Comparison of ENCODE assay signal across 23 cellular contexts in genomic region chr7:27124979-27125689, GRCh38. TPM values are rescaled to one million over a fixed set of nuclear protein-coding genes. Genes with fewer than 3 reads are reported as not detected.
A peak's percentile ranks its signal among the peaks of the same experiment; 100 is the strongest.
DNase-seq lines count a peak whose midpoint lies in the region; ATAC-seq, FAIRE-seq and TF ChIP-seq lines count a peak whose summit lies in the region.
"Had no signal": no experiment of that assay in that cellular context is flagged by ENCODE, and none has a peak within 500 bp of the region (broad histone marks: within the 10 kb centered on the region; RNA-seq: fewer than 3 reads in every experiment).

No MANE protein-coding gene starts in this region.

- H3K79me1 ChIP-seq in neuronal stem cell (ENCODE audit: low read depth, low read length), result no peaks in the 10 kb centered on the region

- H3K4ac ChIP-seq in neuronal stem cell (ENCODE audit: low read length), result no peak overlapping the region

- TF ChIP-seq CTCF in Peyer's patch (IDR thresholded peaks at IDR 0.05) (no peak), kidney (IDR thresholded peaks at IDR 0.05; ENCODE audit: borderline replicate concordance, extremely low read depth, insufficient read depth) (no peak), neural crest cell (conservative IDR thresholded peaks at IDR 0.05) (no peak), upper lobe of left lung (IDR thresholded peaks at IDR 0.05) (no peak)

- H2AFZ ChIP-seq in neuronal stem cell (ENCODE audit: low read length), result no peak overlapping the region
- H2AFZ ChIP-seq: neural progenitor cell had no signal

- H3K9me3 Mint-ChIP-seq in neural crest cell, result no peaks in the 10 kb centered on the region
- H3K9me3 Mint-ChIP-seq: activated CD4-positive, alpha-beta T cell treated with anti-CD3 and anti-CD28 coated beads, Interleukin-2, amount 10 ng/mL, durations not matched to agents 7 days and 5 days; stimulated activated effector memory CD8-positive, alpha-beta T cell treated with anti-CD3 and anti-CD28 coated beads, Interleukin-12 subunit alpha, Interleukin-12 subunit beta, amount 100 ng/mL, for 72 hours had no signal

- H3K4me1 ChIP-seq in Peyer's patch (peaks cover 0 to 84% (median 6%) of the 10 kb centered on the region in 4 donors), kidney (ENCODE audit: control insufficient read depth in 1 of 2, insufficient read depth in 1 of 2, low read depth in 1 of 2, low read length in 2 of 2) (peaks cover 32 to 39% of the 10 kb centered on the region in 2 donors), upper lobe of left lung (peaks cover 13 to 29% (median 16%) of the 10 kb centered on the region in 4 donors), neuronal stem cell (ENCODE audit: control insufficient read depth in 2 of 2, insufficient read depth in 1 of 2, low read depth in 1 of 2, low read length in 2 of 2) (no peaks in the 10 kb centered on the region)
- H3K4me1 ChIP-seq: neural progenitor cell, thyroid gland had no signal

- intact Hi-C loops in kidney (cut with DNase I), result no loop called here

- FAIRE-seq in kidney (lab: Jason Lieb, UNC), result no peak
- FAIRE-seq: GM18507 had no signal

- H3K9ac ChIP-seq in kidney (ENCODE audit: low read length in 2 of 2) (peak overlapping the region in 1 of 2 donors; percentile 81), neuronal stem cell (ENCODE audit: low read depth, low read length, poor library complexity) (no peak overlapping the region)
- H3K9ac ChIP-seq: neural progenitor cell had no signal

- ATAC-seq in upper lobe of left lung (ENCODE audit: low FRiP score in 2 of 2), result no peak
- ATAC-seq: heart left ventricle; stimulated activated effector memory CD8-positive, alpha-beta T cell treated with anti-CD3 and anti-CD28 coated beads, Interleukin-12 subunit alpha, Interleukin-12 subunit beta, amount 100 ng/mL, for 72 hours had no signal

- H2AK5ac ChIP-seq in neuronal stem cell (ENCODE audit: low read depth, low read length), result no peak overlapping the region

- H3K36me3 ChIP-seq in Peyer's patch (no peaks in the 10 kb centered on the region), kidney (ENCODE audit: control insufficient read depth in 1 of 2, insufficient read depth in 2 of 2, low read length in 2 of 2) (no peaks in the 10 kb centered on the region), upper lobe of left lung (no peaks in the 10 kb centered on the region), neuronal stem cell (replicated peaks in 1 of 2; ENCODE audit: control insufficient read depth in 2 of 2, insufficient read depth in 2 of 2, low read length in 2 of 2) (no peaks in the 10 kb centered on the region)
- H3K36me3 ChIP-seq: heart left ventricle, neural progenitor cell, right atrium auricular region, thyroid gland had no signal

- WGBS in upper lobe of left lung, 2 donors, result 53 to 62% methylated on average over 7 of the region's 7 CpGs
- no CpG with 5 or more reads among the region's 7 CpGs for WGBS in neuronal stem cell (ENCODE audit: extremely low coverage in 2 of 2, insufficient read length in 2 of 2, insufficient replicate concordance in 1 of 2), 2 donors

- H4K91ac ChIP-seq in neuronal stem cell (ENCODE audit: low read depth, low read length, poor library complexity), result no peak overlapping the region

- DNase-seq in Peyer's patch (peak in 1 of 3 donors; percentile 5), kidney (no peak), neural crest cell (ENCODE audit: low read depth, low spot score) (no peak), upper lobe of left lung (peak in 1 of 2 donors; percentile 17), neuronal stem cell (ENCODE audit: low spot score) (no peak), COLO829 (ENCODE audit: low spot score) (no peak)
- DNase-seq in stimulated activated CD4-positive, alpha-beta T cell treated with anti-CD3 and anti-CD28 coated beads, Interleukin-4, amount 100 ng/mL, for 1 hour, result no peak
- DNase-seq: activated CD4-positive, alpha-beta T cell treated with anti-CD3 and anti-CD28 coated beads, Interleukin-2, amount 10 ng/mL, durations not matched to agents 7 days and 5 days; Calu3; central memory CD4-positive, alpha-beta T cell; effector CD4-positive, alpha-beta T cell; heart left ventricle; mesendoderm; NCI-H1436; NCI-H2171 treated with DMSO at 0.1 percent for 48 hours; NCI-H748 treated with DMSO at 0.1 percent for 48 hours; SHP77; thyroid gland had no signal

- H2BK120ac ChIP-seq in neuronal stem cell (ENCODE audit: low read depth, low read length), result no peak overlapping the region

- H4K8ac ChIP-seq in neuronal stem cell (ENCODE audit: low read depth, low read length), result no peak overlapping the region

- H3K4me3 Mint-ChIP-seq in neural crest cell, result peak overlapping the region; percentile 83
- H3K4me3 Mint-ChIP-seq: activated CD4-positive, alpha-beta T cell treated with anti-CD3 and anti-CD28 coated beads, Interleukin-2, amount 10 ng/mL, durations not matched to agents 7 days and 5 days; neural progenitor cell; stimulated activated effector memory CD8-positive, alpha-beta T cell treated with anti-CD3 and anti-CD28 coated beads, Interleukin-12 subunit alpha, Interleukin-12 subunit beta, amount 100 ng/mL, for 72 hours had no signal

- H2BK5ac ChIP-seq in neuronal stem cell (ENCODE audit: low read length), result no peak overlapping the region

- no peak for TF ChIP-seq EP300 in upper lobe of left lung (IDR thresholded peaks at IDR 0.05)

- no peak overlapping the region for H3K18ac ChIP-seq in neuronal stem cell (ENCODE audit: low read length)

- no peak for TF ChIP-seq POLR2A in Peyer's patch (IDR thresholded peaks at IDR 0.05)
- TF ChIP-seq POLR2A in upper lobe of left lung (IDR thresholded peaks at IDR 0.05), result no peak

- H3K36me3 Mint-ChIP-seq in neural crest cell (ENCODE audit: low read depth), result no peaks in the 10 kb centered on the region
- H3K36me3 Mint-ChIP-seq: neural progenitor cell; stimulated activated effector memory CD8-positive, alpha-beta T cell treated with anti-CD3 and anti-CD28 coated beads, Interleukin-12 subunit alpha, Interleukin-12 subunit beta, amount 100 ng/mL, for 72 hours had no signal

- H3K4me1 Mint-ChIP-seq in neural crest cell, result peaks cover 22% of the 10 kb centered on the region
- H3K4me1 Mint-ChIP-seq: activated CD4-positive, alpha-beta T cell treated with anti-CD3 and anti-CD28 coated beads, Interleukin-2, amount 10 ng/mL, durations not matched to agents 7 days and 5 days; neural progenitor cell; stimulated activated effector memory CD8-positive, alpha-beta T cell treated with anti-CD3 and anti-CD28 coated beads, Interleukin-12 subunit alpha, Interleukin-12 subunit beta, amount 100 ng/mL, for 72 hours had no signal

- H2BK15ac ChIP-seq in neuronal stem cell (ENCODE audit: low read length), result no peak overlapping the region

- peak overlapping the region in 3 of 4 donors; percentile 61 to 85 (median 74) for H3K27ac ChIP-seq in Peyer's patch
- peak overlapping the region; percentile 88 for H3K27ac ChIP-seq in kidney (ENCODE audit: low read depth in 2 of 2, low read length in 2 of 2)
- H3K27ac ChIP-seq in upper lobe of left lung, result peak overlapping the region; percentile 84 to 97 (median 90)
- no peak overlapping the region for H3K27ac ChIP-seq in neuronal stem cell (replicated peaks; ENCODE audit: low read length)
- H3K27ac ChIP-seq: neural progenitor cell, right atrium auricular region had no signal

- no peak overlapping the region for H3K14ac ChIP-seq in neuronal stem cell (ENCODE audit: low read length)

- H3K27ac Mint-ChIP-seq in neural crest cell (ENCODE audit: unreplicated experiment), result no peak overlapping the region
- H3K27ac Mint-ChIP-seq: activated CD4-positive, alpha-beta T cell treated with anti-CD3 and anti-CD28 coated beads, Interleukin-2, amount 10 ng/mL, durations not matched to agents 7 days and 5 days; neural progenitor cell; stimulated activated effector memory CD8-positive, alpha-beta T cell treated with anti-CD3 and anti-CD28 coated beads, Interleukin-12 subunit alpha, Interleukin-12 subunit beta, amount 100 ng/mL, for 72 hours had no signal

- H3K27me3 ChIP-seq in Peyer's patch, result no peaks in the 10 kb centered on the region
- peaks cover 0 to 3% (median 0%) of the 10 kb centered on the region in 4 donors for H3K27me3 ChIP-seq in upper lobe of left lung
- peaks cover 46 to 99% (median 96%) of the 10 kb centered on the region in 3 experiments for H3K27me3 ChIP-seq in neuronal stem cell (ENCODE audit: control insufficient read depth in 3 of 3, insufficient read depth in 3 of 3, low read depth in 1 of 3, low read length in 3 of 3)

- H3K9me3 ChIP-seq in Peyer's patch, result no peaks in the 10 kb centered on the region
- no peaks in the 10 kb centered on the region for H3K9me3 ChIP-seq in kidney (ENCODE audit: control insufficient read depth in 1 of 2, low read length in 2 of 2)
- H3K9me3 ChIP-seq in upper lobe of left lung, result no peaks in the 10 kb centered on the region
- peaks cover 0 to 8% of the 10 kb centered on the region in 2 donors for H3K9me3 ChIP-seq in neuronal stem cell (replicated peaks in 1 of 2; ENCODE audit: control insufficient read depth in 2 of 2, insufficient read depth in 1 of 2, low read depth in 1 of 2, low read length in 2 of 2)
- H3K9me3 ChIP-seq: heart left ventricle, right atrium auricular region, thyroid gland had no signal

- H2BK12ac ChIP-seq in neuronal stem cell (ENCODE audit: low read length), result no peak overlapping the region

- no peak overlapping the region for H3K23ac ChIP-seq in neuronal stem cell (ENCODE audit: low read depth, low read length, poor library complexity)

- H3K4me3 ChIP-seq in Peyer's patch, result peak overlapping the region in 1 of 4 donors; percentile 30
- H3K4me3 ChIP-seq in kidney (ENCODE audit: low read length in 2 of 2), result peak overlapping the region; percentile 70 to 75
- H3K4me3 ChIP-seq in upper lobe of left lung, result peak overlapping the region in 1 of 4 donors; percentile 41
- no peak overlapping the region for H3K4me3 ChIP-seq in neuronal stem cell (ENCODE audit: low read length in 2 of 2)
- H3K4me3 ChIP-seq: heart left ventricle, neural progenitor cell, right atrium auricular region, thyroid gland had no signal

- H3K4me2 ChIP-seq in neuronal stem cell (ENCODE audit: insufficient read depth, low read length, poor library complexity, severe bottlenecking), result no peak overlapping the region
- H3K4me2 ChIP-seq: neural progenitor cell had no signal

- H3K27me3 Mint-ChIP-seq in neural crest cell (ENCODE audit: low read depth), result peaks cover 98% of the 10 kb centered on the region

RNA-seq across cellular contexts. Expression of gene HOXA4, which starts 5.4 kb away (rescaled TPM):
- 10 to 100 TPM in 1 of 4 donors, 1 to 10 TPM in 3; 2.6 to 11.5 (median 5.9) TPM for total RNA-seq in Peyer's patch
- 11.2 TPM for total RNA-seq in kidney
- 13.0 TPM for polyA plus RNA-seq in kidney (ENCODE audit: insufficient read depth, low read depth, low replicate concordance)
- total RNA-seq in neural crest cell, result 0.68 and 0.96 TPM in 2 replicates
- total RNA-seq in upper lobe of left lung, result 10 to 100 TPM in 1 of 6 donors, 1 to 10 TPM in 5; 1.5 to 10.5 (median 6.2) TPM
- not detected for polyA plus RNA-seq in neuronal stem cell (2013, experiment 1 of 2)
- not detected for polyA plus RNA-seq in neuronal stem cell (2013, experiment 2 of 2)

RNA-seq across cellular contexts. Expression of gene HOXA5, which starts 18.3 kb away (rescaled TPM):
- total RNA-seq in Peyer's patch (10 to 100 TPM in 3 of 4 donors, 1 to 10 TPM in 1; 8.3 to 24.3 (median 20.1) TPM), kidney (38.0 TPM), neural crest cell (3.2 and 4.3 TPM in 2 replicates), upper lobe of left lung (10 to 100 TPM in 5 of 6 donors, 1 to 10 TPM in 1; 7.8 to 79.9 (median 16.9) TPM)
- 19.4 TPM for polyA plus RNA-seq in kidney (ENCODE audit: insufficient read depth, low read depth, low replicate concordance)
- polyA plus RNA-seq in neuronal stem cell (2013, experiment 1 of 2), result not detected
- polyA plus RNA-seq in neuronal stem cell (2013, experiment 2 of 2), result not detected
- total RNA-seq: activated CD4-positive, alpha-beta T cell treated with anti-CD3 and anti-CD28 coated beads, Interleukin-2, amount 10 ng/mL, durations not matched to agents 7 days and 5 days; T-helper 1 cell treated with Interleukin-12 subunit alpha and Interleukin-12 subunit beta and Interleukin-4 antibody, amounts not matched to agents 30 ng/mL and 1 ng/mL, for 36 hours had no signal

RNA-seq across cellular contexts. Expression of gene HOXA6, which starts 22.4 kb away (rescaled TPM):
- total RNA-seq in Peyer's patch (10 to 100 TPM; 18.7 to 45.0 (median 30.7) TPM), kidney (22.0 TPM), neural crest cell (1.6 and 2.0 TPM in 2 replicates), upper lobe of left lung (1 to 10 TPM in 4 of 6 donors, under 1 TPM in 1, not detected in 1; 0.61 to 8.4 (median 4.0) TPM)
- polyA plus RNA-seq in kidney (ENCODE audit: insufficient read depth, low read depth, low replicate concordance), result 1.1 TPM
- polyA plus RNA-seq in neuronal stem cell (2013, experiment 1 of 2), result not detected
- polyA plus RNA-seq in neuronal stem cell (2013, experiment 2 of 2), result not detected
- total RNA-seq: activated CD4-positive, alpha-beta T cell treated with anti-CD3 and anti-CD28 coated beads, Interleukin-2, amount 10 ng/mL, durations not matched to agents 7 days and 5 days; heart left ventricle; right atrium auricular region; T-helper 1 cell treated with Interleukin-12 subunit alpha and Interleukin-12 subunit beta and Interleukin-4 antibody, amounts not matched to agents 30 ng/mL and 1 ng/mL, for 36 hours had no signal
- polyA plus RNA-seq: heart left ventricle had no signal

RNA-seq across cellular contexts. Expression of gene HOXA2, which starts 22.7 kb away (rescaled TPM):
- 10 to 100 TPM in 1 of 4 donors, 1 to 10 TPM in 3; 4.7 to 24.8 (median 8.9) TPM for total RNA-seq in Peyer's patch
- total RNA-seq in kidney, result 2.9 TPM
- polyA plus RNA-seq in kidney (ENCODE audit: insufficient read depth, low read depth, low replicate concordance), result 1.3 TPM
- 41.2 and 41.6 TPM in 2 replicates for total RNA-seq in neural crest cell
- total RNA-seq in upper lobe of left lung, result 1 to 10 TPM in 2 of 6 donors, under 1 TPM in 3, not detected in 1; 0.30 to 3.0 (median 0.86) TPM
- polyA plus RNA-seq in neuronal stem cell (2013, experiment 1 of 2), result 0.04 TPM
- polyA plus RNA-seq in neuronal stem cell (2013, experiment 2 of 2), result not detected
- total RNA-seq: activated CD4-positive, alpha-beta T cell treated with anti-CD3 and anti-CD28 coated beads, Interleukin-2, amount 10 ng/mL, durations not matched to agents 7 days and 5 days; T-helper 1 cell treated with Interleukin-12 subunit alpha and Interleukin-12 subunit beta and Interleukin-4 antibody, amounts not matched to agents 30 ng/mL and 1 ng/mL, for 36 hours had no signal

RNA-seq across cellular contexts. Expression of gene HOXA3, which starts 27.2 kb away (rescaled TPM):
- total RNA-seq in Peyer's patch, result 10 to 100 TPM in 3 of 4 donors, 1 to 10 TPM in 1; 6.7 to 21.2 (median 13.9) TPM
- total RNA-seq in kidney, result 21.2 TPM
- 6.3 TPM for polyA plus RNA-seq in kidney (ENCODE audit: insufficient read depth, low read depth, low replicate concordance)
- total RNA-seq in neural crest cell, result 10.6 and 11.3 TPM in 2 replicates
- total RNA-seq in upper lobe of left lung, result 10 to 100 TPM in 1 of 6 donors, 1 to 10 TPM in 3, under 1 TPM in 2; 0.20 to 11.4 (median 3.5) TPM
- not detected for polyA plus RNA-seq in neuronal stem cell (2013, experiment 1 of 2)
- not detected for polyA plus RNA-seq in neuronal stem cell (2013, experiment 2 of 2)
- total RNA-seq: activated CD4-positive, alpha-beta T cell treated with anti-CD3 and anti-CD28 coated beads, Interleukin-2, amount 10 ng/mL, durations not matched to agents 7 days and 5 days; T-helper 1 cell treated with Interleukin-12 subunit alpha and Interleukin-12 subunit beta and Interleukin-4 antibody, amounts not matched to agents 30 ng/mL and 1 ng/mL, for 36 hours had no signal

Comparison
In these comparisons a context has a peak if more than half of its experiments do, and no peak if none do; other contexts are left out.
1. H3K4me3 ChIP-seq: peak in kidney (2 of 2); none in neuronal stem cell (0 of 2).